ENCODE assay signal across 25 cellular contexts in the genomic region with DNA sequence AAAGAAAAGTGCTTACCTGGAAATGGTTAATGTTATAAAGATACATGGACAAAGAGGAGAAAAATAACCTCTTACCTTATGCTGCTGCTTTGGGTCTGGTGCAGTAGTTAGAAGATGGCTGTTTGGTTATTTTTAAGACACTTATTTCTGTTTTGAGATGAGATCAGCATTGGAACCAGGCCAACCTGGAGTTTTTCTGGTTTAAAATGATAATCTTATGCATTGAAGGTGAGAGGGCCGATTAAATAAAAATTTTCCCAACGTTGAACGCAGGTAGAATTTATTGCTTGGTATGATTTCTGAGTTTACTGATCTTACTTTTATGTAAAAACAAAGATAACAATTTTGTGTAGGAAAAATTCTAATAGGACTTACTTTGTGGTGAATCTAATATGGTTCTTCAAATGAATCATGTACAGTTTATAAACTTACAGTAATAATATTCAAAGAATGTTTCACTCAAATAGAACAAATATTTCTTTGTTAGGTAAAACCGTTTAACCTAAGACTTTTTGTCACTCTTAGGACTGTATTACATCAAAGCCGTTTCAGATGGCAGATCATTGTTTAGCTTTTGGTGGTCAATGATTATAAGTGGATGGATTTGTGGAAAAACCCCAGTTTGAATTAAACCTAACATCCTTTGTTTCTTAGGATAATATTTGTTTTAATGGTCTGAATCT. TPM values are rescaled to one million over a fixed set of nuclear protein-coding genes. Genes with fewer than 3 reads are reported as not detected.
DNase-seq lines count a peak whose midpoint lies in the region; ATAC-seq, FAIRE-seq and TF ChIP-seq lines count a peak whose summit lies in the region.
"Had no signal": no experiment of that assay in that cellular context is flagged by ENCODE, and none has a peak within 500 bp of the region (broad histone marks: within the 10 kb centered on the region; RNA-seq: fewer than 3 reads in every experiment).

No MANE protein-coding gene starts in this region.

- TF ChIP-seq CTCF in HEK293 (tag by site-specific recombination; IDR thresholded peaks at IDR 0.05) (no peak), GM12878 (IDR thresholded peaks at IDR 0.05 in 2 of 3, conservative IDR thresholded peaks at IDR 0.05 in 1 of 3; ENCODE audit: control insufficient read depth in 2 of 3, extremely low read depth in 1 of 3, insufficient read depth in 1 of 3, low read depth in 3 of 3, low read length in 3 of 3) (no peak)

- intact Hi-C loops in GM12878 (cut with micrococcal nuclease; ENCODE audit: unreplicated experiment) (loop anchor here (5.0 kb wide), 1 partner anchor 589 kb away; a partner anchor contains a TSS), left ventricle myocardium superior (cut with micrococcal nuclease) (no loop called here)

- no peak overlapping the region for H3K9ac ChIP-seq in GM12878 (ENCODE audit: control insufficient read depth, insufficient read depth, low read length)

- no peak overlapping the region for H2AFZ ChIP-seq in GM12878 (ENCODE audit: control insufficient read depth, low read depth, low read length)
- H2AFZ ChIP-seq: PC-9 had no signal

- BruUV-seq in GM12878 (replicated peaks; lab: Mats Ljungman, UMichigan), result no TSS peak

- DNase-seq in COLO829 (ENCODE audit: low spot score), result peak; percentile 10
- no peak for DNase-seq in GM12878 (ENCODE audit: low read depth, low spot score)
- peak; percentile 41 for DNase-seq in iris pigment epithelial cell (ENCODE audit: low read depth)
- no peak for DNase-seq in NCI-H2196 treated with DMSO at 0.1 percent for 48 hours (lab: John Stamatoyannopoulos, UW; ENCODE audit: unreplicated experiment)
- DNase-seq in urothelium cell line (ENCODE audit: low spot score), result no peak
- no peak for DNase-seq in left ventricle myocardium superior
- DNase-seq: activated CD4-positive, alpha-beta T cell treated with anti-CD3 and anti-CD28 coated beads, Interleukin-2, amount 10 ng/mL, durations not matched to agents 24 days and 14 days; GF-D8; Karpas-422; left lung; NCI-H187 treated with DMSO at 0.1 percent for 48 hours; NCI-H226; NCI-H82; PC-9; T-helper 2 cell; uterus had no signal

- H3K27me3 ChIP-seq in GM12878 (replicated peaks in 1 of 2; ENCODE audit: control insufficient read depth in 2 of 2, insufficient read depth in 2 of 2, low read length in 1 of 2), result no peaks in the 10 kb centered on the region
- H3K27me3 ChIP-seq: ascending aorta, heart left ventricle, left lung, suprapubic skin, uterus had no signal

- H3K9me3 Mint-ChIP-seq in stimulated activated memory B cell treated with anti-CD40 and anti-IgM and Interleukin-4, amounts not matched to agents 10 μg/mL and 1 μg/mL and 100 μg/mL, for 72 hours, result peaks cover 3% of the 10 kb centered on the region
- H3K9me3 Mint-ChIP-seq: activated CD4-positive, alpha-beta T cell treated with anti-CD3 and anti-CD28 coated beads, Interleukin-2, amount 10 ng/mL, durations not matched to agents 24 days and 14 days had no signal

- no peak for FAIRE-seq in GM12878 (lab: Jason Lieb, UNC)
- no peak for FAIRE-seq in urothelium cell line (lab: Jason Lieb, UNC)
- FAIRE-seq: colon had no signal

- SMC1A ChIA-PET in GM12878 (lab: Charles Lee; ENCODE audit: uncharacterized antibody, unreplicated experiment), result interaction anchor here (1.1 to 4.6 kb wide), 6 partner anchors 11 to 376 kb away, joined by 3 to 23 read pairs (median 6); no protein-coding TSS in a partner anchor

- CTCF ChIA-PET in HEK293 (lab: Yijun Ruan, JAX), result interaction anchor here (0.6 kb wide), 1 partner anchor 26 kb away, joined by 3 read pairs; no protein-coding TSS in a partner anchor
- CTCF ChIA-PET in GM12878 (lab: Yijun Ruan, JAX), result interaction anchor here (0.5 kb wide), 1 partner anchor 223 kb away, joined by 3 read pairs; no protein-coding TSS in a partner anchor

- H3K27ac ChIP-seq in HEK293 (ENCODE audit: extremely low read depth, low read depth, low read length) (no peak overlapping the region), GM12878 (ENCODE audit: control insufficient read depth, insufficient read depth) (no peak overlapping the region; the same call in 1 of the 2 replicates)
- H3K27ac ChIP-seq: ascending aorta, C4-2B, heart left ventricle, left lung, PC-9, suprapubic skin, uterus had no signal

- H3K27ac Mint-ChIP-seq in stimulated activated memory B cell treated with anti-CD40 and anti-IgM and Interleukin-4, amounts not matched to agents 10 μg/mL and 1 μg/mL and 100 μg/mL, for 72 hours, result no peak overlapping the region
- H3K27ac Mint-ChIP-seq: activated CD4-positive, alpha-beta T cell treated with anti-CD3 and anti-CD28 coated beads, Interleukin-2, amount 10 ng/mL, durations not matched to agents 24 days and 14 days; activated naive CD8-positive, alpha-beta T cell had no signal

- H4K20me1 ChIP-seq in GM12878 (ENCODE audit: control insufficient read depth, insufficient read depth), result no peaks in the 10 kb centered on the region

- H3K36me3 ChIP-seq in HEK293 (ENCODE audit: control insufficient read depth in 2 of 2, insufficient read depth in 1 of 2, low read length in 2 of 2) (no peaks in the 10 kb centered on the region), GM12878 (ENCODE audit: control insufficient read depth in 2 of 2, insufficient read depth in 2 of 2, low read length in 1 of 2) (no peaks in the 10 kb centered on the region; a peak in 1 of 4 replicates)
- H3K36me3 ChIP-seq: ascending aorta, heart left ventricle, left lung, suprapubic skin, uterus had no signal

- TF ChIP-seq EP300 in GM12878 (IDR thresholded peaks at IDR 0.05; ENCODE audit: borderline replicate concordance in 1 of 2, control insufficient read depth in 1 of 2, low read depth in 2 of 2, low read length in 2 of 2), result no peak

- RAD21 ChIA-PET in GM12878 (lab: Charles Lee; ENCODE audit: unreplicated experiment), result interaction anchor here (0.9 to 4.3 kb wide), 2 partner anchors 12 to 37 kb away, joined by 3 to 29 read pairs; no protein-coding TSS in a partner anchor

- in situ Hi-C loops in GM12878 (cut with MboI), result no loop called here

- no peak for TF ChIP-seq RAD21 in GM12878 (IDR thresholded peaks at IDR 0.05; ENCODE audit: insufficient read depth, low read depth, low read length)

- TF ChIP-seq POLR2A in GM12878 (IDR thresholded peaks at IDR 0.05; ENCODE audit: low read depth, low read length), result no peak

- H3K4me1 ChIP-seq in HEK293 (ENCODE audit: control insufficient read depth, insufficient read depth, low read length) (peaks cover 3% of the 10 kb centered on the region; the same call in 1 of the 2 replicates), GM12878 (ENCODE audit: control insufficient read depth, insufficient read depth, low read length) (peaks cover 36% of the 10 kb centered on the region)
- H3K4me1 ChIP-seq: left lung, suprapubic skin, uterus had no signal

- peaks cover 21% of the 10 kb centered on the region for H3K36me3 Mint-ChIP-seq in stimulated activated memory B cell treated with anti-CD40 and anti-IgM and Interleukin-4, amounts not matched to agents 10 μg/mL and 1 μg/mL and 100 μg/mL, for 72 hours

- no peaks in the 10 kb centered on the region for H3K27me3 Mint-ChIP-seq in stimulated activated memory B cell treated with anti-CD40 and anti-IgM and Interleukin-4, amounts not matched to agents 10 μg/mL and 1 μg/mL and 100 μg/mL, for 72 hours
- H3K27me3 Mint-ChIP-seq: activated CD4-positive, alpha-beta T cell treated with anti-CD3 and anti-CD28 coated beads, Interleukin-2, amount 10 ng/mL, durations not matched to agents 24 days and 14 days; activated naive CD8-positive, alpha-beta T cell had no signal

- POLR2A ChIA-PET in HEK293 (lab: Yijun Ruan, JAX), result no interaction called here
- POLR2A ChIA-PET in GM12878 (lab: Charles Lee), result interaction anchor here (1.0 to 1.2 kb wide), 2 partner anchors 13 to 37 kb away, joined by 3 read pairs; no protein-coding TSS in a partner anchor

- no peak overlapping the region for H3K4me3 ChIP-seq in HEK293 (ENCODE audit: low read depth, low read length)
- H3K4me3 ChIP-seq in GM12878, result no peak overlapping the region
- H3K4me3 ChIP-seq: ascending aorta, heart left ventricle, left lung, PC-9, suprapubic skin, uterus had no signal

- H3K79me2 ChIP-seq in GM12878 (ENCODE audit: control insufficient read depth, insufficient read depth, low read length), result peaks cover 60% of the 10 kb centered on the region

- ATAC-seq in GM12878, result peak; percentile 27; the same call in 2 of the 3 replicates
- no peak for ATAC-seq in stimulated activated memory B cell treated with anti-CD40 and anti-IgM and Interleukin-4, amounts not matched to agents 10 μg/mL and 1 μg/mL and 100 μg/mL, for 72 hours
- ATAC-seq in left ventricle myocardium superior, result no peak
- ATAC-seq: heart left ventricle, left lung had no signal

- no peak overlapping the region for H3K4me3 Mint-ChIP-seq in stimulated activated memory B cell treated with anti-CD40 and anti-IgM and Interleukin-4, amounts not matched to agents 10 μg/mL and 1 μg/mL and 100 μg/mL, for 72 hours
- H3K4me3 Mint-ChIP-seq: activated CD4-positive, alpha-beta T cell treated with anti-CD3 and anti-CD28 coated beads, Interleukin-2, amount 10 ng/mL, durations not matched to agents 24 days and 14 days; activated naive CD8-positive, alpha-beta T cell; neural crest cell had no signal

- H3K4me1 Mint-ChIP-seq in stimulated activated memory B cell treated with anti-CD40 and anti-IgM and Interleukin-4, amounts not matched to agents 10 μg/mL and 1 μg/mL and 100 μg/mL, for 72 hours, result peaks cover 53% of the 10 kb centered on the region
- H3K4me1 Mint-ChIP-seq: activated CD4-positive, alpha-beta T cell treated with anti-CD3 and anti-CD28 coated beads, Interleukin-2, amount 10 ng/mL, durations not matched to agents 24 days and 14 days; neural crest cell had no signal

- H3K9me3 ChIP-seq in HEK293 (ENCODE audit: control insufficient read depth, insufficient read depth, low read depth, low read length) (no peaks in the 10 kb centered on the region), GM12878 (replicated peaks; ENCODE audit: control insufficient read depth, insufficient read depth, low read length) (no peaks in the 10 kb centered on the region; the same call in 1 of the 3 replicates)
- H3K9me3 ChIP-seq: ascending aorta, left lung, suprapubic skin, uterus had no signal

- WGBS in GM12878 (ENCODE audit: insufficient coverage, insufficient replicate concordance, low lambda C conversion rate, missing lambda C conversion rate), result 99% methylated on average over 5 of the region's 5 CpGs

- peak overlapping the region; percentile 32; the same call in 1 of the 2 replicates for H3K4me2 ChIP-seq in GM12878 (ENCODE audit: control insufficient read depth, insufficient read depth)

RNA-seq across cellular contexts. Expression of a gene that starts 14.9 kb away (rescaled TPM):
- total RNA-seq in GM12878 (2013; cell fraction: nucleolus; rRNA removed), result 90.4 and 98.5 TPM in 2 replicates
- total RNA-seq in GM12878 (2014; rRNA removed) (29.4 and 46.4 TPM in 2 replicates), GM12878 (2014; rRNA removed; fragmentation: Illumina TruSeq; extraction: Trizol) (27.4 and 35.9 TPM in 2 replicates), GM12878 (2021) (38.2 and 41.5 TPM in 2 replicates), left ventricle myocardium superior (38.3 TPM)
- polyA plus RNA-seq in GM12878 (2011; ENCODE audit: low read depth), result 14.1 TPM
- polyA plus RNA-seq in GM12878 (2011; rRNA removed) (71.0 and 111 TPM in 2 replicates), GM12878 (2014; fragmentation: Illumina TruSeq; extraction: Trizol) (29.6 and 33.4 TPM in 2 replicates), GM12878 (2014; fragmentation: Nextera tagmentation; extraction: Ambion mirVana) (10 to 100 TPM in 1 of 2 experiments, 1 to 10 TPM in 1; 8.7 to 15.0 TPM), GM12878 (2014; rRNA removed) (29.5 and 37.0 TPM in 2 replicates), GM12878 (2016; fragmentation: Nextera tagmentation; extraction: Ambion mirVana) (10 to 100 TPM; 59.9 TPM)
- polyA plus RNA-seq in GM12878 (2011; cell fraction: cytosol; rRNA removed), result 46.5 and 59.9 TPM in 2 replicates
- 23.5 and 28.8 TPM in 2 replicates for polyA plus RNA-seq in GM12878 (2011; cell fraction: nucleus; rRNA removed)
- polyA plus RNA-seq in GM12878 (2012), result 27.7 and 28.2 TPM in 2 replicates
- 25.9 and 27.7 TPM in 2 replicates for polyA minus RNA-seq in GM12878 (2011; rRNA and poly(A)+ RNA removed)
- 13.6 and 34.9 TPM in 2 replicates for polyA minus RNA-seq in GM12878 (2011; cell fraction: cytosol; rRNA and poly(A)+ RNA removed)
- polyA minus RNA-seq in GM12878 (2011; cell fraction: nucleus; rRNA and poly(A)+ RNA removed), result 27.9 and 47.6 TPM in 2 replicates

Comparison
In these comparisons a context has a peak if more than half of its experiments do, and no peak if none do; other contexts are left out.
1. DNase-seq: peak in COLO829 (single experiment) and iris pigment epithelial cell (single experiment); none in GM12878 (single experiment), NCI-H2196 treated with DMSO at 0.1 percent for 48 hours (single experiment), urothelium cell line (single experiment) and left ventricle myocardium superior (single experiment).